ENCODE assay signal across 1 cellular context in genomic region chr3:43584043-43584826, GRCh38.
TF ChIP-seq lines count a peak whose summit lies in the region.

No MANE protein-coding gene starts in this region.

TF ChIP-seq in K562, 482 proteins besides CTCF, POLR2A, EP300 and RAD21 (continues in another document):
- TF ChIP-seq XRCC3 (IDR thresholded peaks at IDR 0.05) (no peak), NUFIP1 (IDR thresholded peaks at IDR 0.05; ENCODE audit: partially characterized antibody) (peak; percentile 92), ELK3 (CRISPR knock-in tag; IDR thresholded peaks at IDR 0.05) (0 out of 2 replicates have a peak, but pooled peaks have one; percentile 85), GATA2 (CRISPR knock-in tag; IDR thresholded peaks at IDR 0.05) (no peak), E4F1 (CRISPR knock-in tag; IDR thresholded peaks at IDR 0.05; ENCODE audit: borderline replicate concordance) (peak; percentile 81), ZNF512 (tag; IDR thresholded peaks at IDR 0.05) (no peak), NR3C1 (CRISPR knock-in tag; IDR thresholded peaks at IDR 0.05) (no peak), CC2D1A (IDR thresholded peaks at IDR 0.05) (no peak), TAF9B (IDR thresholded peaks at IDR 0.05; ENCODE audit: partially characterized antibody) (peak; percentile 38), ETS1 (conservative IDR thresholded peaks at IDR 0.05; ENCODE audit: control insufficient read depth, low read depth, low read length) (no peak), ZBTB2 (IDR thresholded peaks at IDR 0.05) (peak; percentile 65), PREB (CRISPR knock-in tag; IDR thresholded peaks at IDR 0.05) (no peak), DLX4 (CRISPR knock-in tag; IDR thresholded peaks at IDR 0.05) (no peak), ZNF23 (CRISPR knock-in tag; IDR thresholded peaks at IDR 0.05) (peak; percentile 91), ZNF780A (CRISPR knock-in tag; IDR thresholded peaks at IDR 0.05) (peak; percentile 80; the same call in 1 of the 2 replicates), TFAP4 (CRISPR knock-in tag; IDR thresholded peaks at IDR 0.05; ENCODE audit: borderline replicate concordance) (peak; percentile 50; the same call in 1 of the 2 replicates), PBX2 (CRISPR knock-in tag; IDR thresholded peaks at IDR 0.05; ENCODE audit: low read depth) (no peak), PBX2 (tag; conservative IDR thresholded peaks at IDR 0.05; ENCODE audit: low read depth) (peak; percentile 87), DMBX1 (CRISPR knock-in tag; IDR thresholded peaks at IDR 0.05; ENCODE audit: borderline replicate concordance) (peak; percentile 99), EP400 (IDR thresholded peaks at IDR 0.05) (peak; percentile 48; the same call in 1 of the 2 replicates), JUND (IDR thresholded peaks at IDR 0.05; ENCODE audit: borderline replicate concordance, low read depth, low read length) (peak; percentile 41; the same call in 1 of the 2 replicates), JUND (tag; IDR thresholded peaks at IDR 0.05; ENCODE audit: borderline replicate concordance, low read depth, low read length) (peak; percentile 97; the same call in 2 of the 3 replicates), ZNF609 (CRISPR knock-in tag; IDR thresholded peaks at IDR 0.05; ENCODE audit: borderline replicate concordance) (no peak), PRPF4 (IDR thresholded peaks at IDR 0.05; ENCODE audit: insufficient read depth, low read depth, low read length, poor library complexity, severe bottlenecking) (no peak), ZBTB8A (IDR thresholded peaks at IDR 0.05; ENCODE audit: partially characterized antibody) (no peak), TCFL5 (CRISPR knock-in tag; conservative IDR thresholded peaks at IDR 0.05) (peak; percentile 96), ESRRB (CRISPR knock-in tag; IDR thresholded peaks at IDR 0.05; ENCODE audit: borderline replicate concordance) (peak; percentile 91), ZNF444 (CRISPR knock-in tag; IDR thresholded peaks at IDR 0.05) (peak; percentile 96), LARP7 (IDR thresholded peaks at IDR 0.05) (no peak), SMARCE1 (IDR thresholded peaks at IDR 0.05) (peak; percentile 47; the same call in 1 of the 2 replicates), ZNF311 (CRISPR knock-in tag; IDR thresholded peaks at IDR 0.05) (peak; percentile 98), FOXJ2 (tag; IDR thresholded peaks at IDR 0.05) (peak; percentile 95), E2F6 (IDR thresholded peaks at IDR 0.05; ENCODE audit: borderline replicate concordance in 1 of 2, extremely low read depth in 1 of 2, insufficient read depth in 1 of 2, insufficient read length in 1 of 2, low read depth in 1 of 2, low read length in 1 of 2, poor library complexity in 1 of 2, severe bottlenecking in 1 of 2) (peak in 1 of 2 experiments; percentile 33), ATF3 (IDR thresholded peaks at IDR 0.05) (no peak), ATF3 (CRISPR knock-in tag; conservative IDR thresholded peaks at IDR 0.05) (no peak), KLF1 (tag; IDR thresholded peaks at IDR 0.05) (peak; percentile 70; the same call in 1 of the 2 replicates), KLF13 (tag; IDR thresholded peaks at IDR 0.05; ENCODE audit: borderline replicate concordance, low read depth) (peak; percentile 98), HMG20A (CRISPR knock-in tag; conservative IDR thresholded peaks at IDR 0.05) (0 out of 2 replicates have a peak, but pooled peaks have one; percentile 68), ZNF589 (CRISPR knock-in tag; IDR thresholded peaks at IDR 0.05; ENCODE audit: low read depth) (peak; percentile 99)
